ENCODE assay signal across 1 cellular context in the genomic region with DNA sequence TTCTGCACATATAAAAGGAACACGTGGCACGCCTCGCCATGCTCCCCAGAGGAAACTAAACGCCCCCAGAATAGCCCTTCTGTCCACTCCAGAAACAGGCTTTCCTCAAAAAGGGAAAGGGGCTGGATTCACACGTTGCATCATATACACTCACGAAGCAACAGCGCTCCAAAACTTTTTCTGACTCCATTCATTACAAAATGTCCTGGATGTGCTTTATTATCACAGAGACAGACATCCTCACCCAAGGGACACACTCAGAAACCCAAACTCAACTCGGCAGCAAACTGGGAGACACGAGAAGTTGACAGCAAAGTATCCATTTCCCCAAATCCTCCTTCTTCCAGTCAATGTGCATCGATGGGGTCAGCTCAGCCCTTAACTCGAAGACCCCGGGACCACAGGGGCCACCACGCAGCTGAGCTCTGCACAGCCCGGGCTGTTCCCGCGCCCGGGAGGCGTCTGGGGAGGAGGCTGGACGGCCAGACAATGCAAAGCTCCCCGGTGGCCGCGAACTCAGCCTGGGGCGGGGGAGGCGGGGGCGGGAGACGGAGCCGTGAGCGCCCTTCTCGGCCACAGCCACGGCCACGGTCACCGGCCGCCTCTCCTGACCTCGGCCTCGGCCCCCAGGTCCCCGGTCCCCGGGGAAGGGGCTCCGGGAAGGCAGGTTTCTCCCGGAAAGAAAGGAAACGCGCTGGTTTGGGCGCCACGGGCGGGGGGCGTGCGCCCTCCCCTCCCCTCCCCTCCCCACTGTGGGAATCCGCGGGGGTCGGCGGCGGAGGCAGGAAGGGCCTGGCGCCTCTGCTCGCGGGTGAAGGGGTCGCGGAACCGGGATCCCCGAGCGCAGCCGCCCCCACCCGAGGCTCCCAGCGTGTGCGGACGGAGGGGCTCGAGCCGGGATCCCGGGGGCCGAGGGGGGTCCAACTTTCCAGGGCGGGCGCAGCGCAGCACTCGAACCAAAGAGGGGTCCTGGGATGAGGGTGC.
A peak's percentile ranks its signal among the peaks of the same experiment; 100 is the strongest.
TF ChIP-seq lines count a peak whose summit lies in the region.

No MANE protein-coding gene starts in this region.

TF ChIP-seq in HepG2, 621 proteins besides CTCF, POLR2A, EP300 and RAD21 (continued from another document and continues in another):
- TF ChIP-seq TERF1 (CRISPR knock-in tag; IDR thresholded peaks at IDR 0.05) (no peak), SNAPC2 (CRISPR knock-in tag; IDR thresholded peaks at IDR 0.05) (no peak), GABPB1 (CRISPR knock-in tag; IDR thresholded peaks at IDR 0.05) (peak; percentile 40; the same call in 1 of the 2 replicates), GTF3A (CRISPR knock-in tag; conservative IDR thresholded peaks at IDR 0.05) (no peak), ZKSCAN8 (CRISPR knock-in tag; IDR thresholded peaks at IDR 0.05; ENCODE audit: borderline replicate concordance) (no peak), EZH2 (conservative IDR thresholded peaks at IDR 0.05; ENCODE audit: low read depth, low read length) (no peak), ZNF850 (CRISPR knock-in tag; conservative IDR thresholded peaks at IDR 0.05) (no peak), TEAD3 (CRISPR knock-in tag; optimal IDR thresholded peaks at IDR 0.05; ENCODE audit: borderline replicate concordance) (no peak), ESRRA (CRISPR knock-in tag; IDR thresholded peaks at IDR 0.05; ENCODE audit: low read depth) (no peak), REL (CRISPR knock-in tag; conservative IDR thresholded peaks at IDR 0.05) (no peak), ZNF224 (CRISPR knock-in tag; IDR thresholded peaks at IDR 0.05) (no peak), NR2C2 (CRISPR knock-in tag; IDR thresholded peaks at IDR 0.05; ENCODE audit: borderline replicate concordance) (no peak), ZC3H13 (CRISPR knock-in tag; IDR thresholded peaks at IDR 0.05) (0 out of 2 replicates have a peak, but pooled peaks have one; percentile 30), ZNF451 (CRISPR knock-in tag; IDR thresholded peaks at IDR 0.05) (no peak), ZFP37 (CRISPR knock-in tag; IDR thresholded peaks at IDR 0.05; ENCODE audit: borderline replicate concordance) (no peak), MLXIP (CRISPR knock-in tag; IDR thresholded peaks at IDR 0.05; ENCODE audit: borderline replicate concordance) (no peak), ZNF549 (CRISPR knock-in tag; IDR thresholded peaks at IDR 0.05) (no peak), FOXA1 (IDR thresholded peaks at IDR 0.05) (no peak), FOXA1 (CRISPR knock-in tag; IDR thresholded peaks at IDR 0.05) (no peak), ZNF280B (CRISPR knock-in tag; IDR thresholded peaks at IDR 0.05; ENCODE audit: borderline replicate concordance) (no peak), ZNF275 (CRISPR knock-in tag; IDR thresholded peaks at IDR 0.05; ENCODE audit: borderline replicate concordance) (no peak), XRCC5 (optimal IDR thresholded peaks at IDR 0.05; ENCODE audit: low read length) (no peak), CREB1 (IDR thresholded peaks at IDR 0.05) (no peak), CREB1 (CRISPR knock-in tag; IDR thresholded peaks at IDR 0.05) (no peak), ZNF530 (CRISPR knock-in tag; IDR thresholded peaks at IDR 0.05; ENCODE audit: low read depth) (no peak), AHDC1 (CRISPR knock-in tag; IDR thresholded peaks at IDR 0.05; ENCODE audit: borderline replicate concordance) (no peak), ZNF510 (CRISPR knock-in tag; IDR thresholded peaks at IDR 0.05; ENCODE audit: low read depth) (no peak), SYNCRIP (IDR thresholded peaks at IDR 0.05; ENCODE audit: insufficient read depth, low read depth, low read length) (no peak), ZNF10 (CRISPR knock-in tag; IDR thresholded peaks at IDR 0.05; ENCODE audit: borderline replicate concordance, low read depth) (no peak), ZNF747 (CRISPR knock-in tag; IDR thresholded peaks at IDR 0.05; ENCODE audit: borderline replicate concordance) (no peak), ZNF20 (CRISPR knock-in tag; IDR thresholded peaks at IDR 0.05) (peak; percentile 46; the same call in 1 of the 2 replicates), U2AF1 (optimal IDR thresholded peaks at IDR 0.05; ENCODE audit: low read depth, low read length) (no peak), MXI1 (IDR thresholded peaks at IDR 0.05; ENCODE audit: borderline replicate concordance, low read depth, low read length) (no peak), PHB2 (IDR thresholded peaks at IDR 0.05; ENCODE audit: partially characterized antibody) (no peak), TBX2 (CRISPR knock-in tag; IDR thresholded peaks at IDR 0.05; ENCODE audit: borderline replicate concordance) (no peak), YEATS2 (CRISPR knock-in tag; IDR thresholded peaks at IDR 0.05; ENCODE audit: borderline replicate concordance) (no peak), ZNF138 (CRISPR knock-in tag; IDR thresholded peaks at IDR 0.05; ENCODE audit: low read depth) (no peak), NPAS2 (CRISPR knock-in tag; IDR thresholded peaks at IDR 0.05; ENCODE audit: borderline replicate concordance) (no peak)
- TF ChIP-seq, protein P1, sequence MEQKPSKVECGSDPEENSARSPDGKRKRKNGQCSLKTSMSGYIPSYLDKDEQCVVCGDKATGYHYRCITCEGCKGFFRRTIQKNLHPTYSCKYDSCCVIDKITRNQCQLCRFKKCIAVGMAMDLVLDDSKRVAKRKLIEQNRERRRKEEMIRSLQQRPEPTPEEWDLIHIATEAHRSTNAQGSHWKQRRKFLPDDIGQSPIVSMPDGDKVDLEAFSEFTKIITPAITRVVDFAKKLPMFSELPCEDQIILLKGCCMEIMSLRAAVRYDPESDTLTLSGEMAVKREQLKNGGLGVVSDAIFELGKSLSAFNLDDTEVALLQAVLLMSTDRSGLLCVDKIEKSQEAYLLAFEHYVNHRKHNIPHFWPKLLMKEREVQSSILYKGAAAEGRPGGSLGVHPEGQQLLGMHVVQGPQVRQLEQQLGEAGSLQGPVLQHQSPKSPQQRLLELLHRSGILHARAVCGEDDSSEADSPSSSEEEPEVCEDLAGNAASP (CRISPR knock-in tag; IDR thresholded peaks at IDR 0.05; ENCODE audit: borderline replicate concordance) = 0 out of 2 replicates have a peak, but pooled peaks have one; percentile 22
- TF ChIP-seq, protein P2, sequence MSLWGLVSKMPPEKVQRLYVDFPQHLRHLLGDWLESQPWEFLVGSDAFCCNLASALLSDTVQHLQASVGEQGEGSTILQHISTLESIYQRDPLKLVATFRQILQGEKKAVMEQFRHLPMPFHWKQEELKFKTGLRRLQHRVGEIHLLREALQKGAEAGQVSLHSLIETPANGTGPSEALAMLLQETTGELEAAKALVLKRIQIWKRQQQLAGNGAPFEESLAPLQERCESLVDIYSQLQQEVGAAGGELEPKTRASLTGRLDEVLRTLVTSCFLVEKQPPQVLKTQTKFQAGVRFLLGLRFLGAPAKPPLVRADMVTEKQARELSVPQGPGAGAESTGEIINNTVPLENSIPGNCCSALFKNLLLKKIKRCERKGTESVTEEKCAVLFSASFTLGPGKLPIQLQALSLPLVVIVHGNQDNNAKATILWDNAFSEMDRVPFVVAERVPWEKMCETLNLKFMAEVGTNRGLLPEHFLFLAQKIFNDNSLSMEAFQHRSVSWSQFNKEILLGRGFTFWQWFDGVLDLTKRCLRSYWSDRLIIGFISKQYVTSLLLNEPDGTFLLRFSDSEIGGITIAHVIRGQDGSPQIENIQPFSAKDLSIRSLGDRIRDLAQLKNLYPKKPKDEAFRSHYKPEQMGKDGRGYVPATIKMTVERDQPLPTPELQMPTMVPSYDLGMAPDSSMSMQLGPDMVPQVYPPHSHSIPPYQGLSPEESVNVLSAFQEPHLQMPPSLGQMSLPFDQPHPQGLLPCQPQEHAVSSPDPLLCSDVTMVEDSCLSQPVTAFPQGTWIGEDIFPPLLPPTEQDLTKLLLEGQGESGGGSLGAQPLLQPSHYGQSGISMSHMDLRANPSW (CRISPR knock-in tag; IDR thresholded peaks at IDR 0.05; ENCODE audit: borderline replicate concordance) = no peak
